7 cellular contexts compared by ENCODE assay signal in the genomic region with DNA sequence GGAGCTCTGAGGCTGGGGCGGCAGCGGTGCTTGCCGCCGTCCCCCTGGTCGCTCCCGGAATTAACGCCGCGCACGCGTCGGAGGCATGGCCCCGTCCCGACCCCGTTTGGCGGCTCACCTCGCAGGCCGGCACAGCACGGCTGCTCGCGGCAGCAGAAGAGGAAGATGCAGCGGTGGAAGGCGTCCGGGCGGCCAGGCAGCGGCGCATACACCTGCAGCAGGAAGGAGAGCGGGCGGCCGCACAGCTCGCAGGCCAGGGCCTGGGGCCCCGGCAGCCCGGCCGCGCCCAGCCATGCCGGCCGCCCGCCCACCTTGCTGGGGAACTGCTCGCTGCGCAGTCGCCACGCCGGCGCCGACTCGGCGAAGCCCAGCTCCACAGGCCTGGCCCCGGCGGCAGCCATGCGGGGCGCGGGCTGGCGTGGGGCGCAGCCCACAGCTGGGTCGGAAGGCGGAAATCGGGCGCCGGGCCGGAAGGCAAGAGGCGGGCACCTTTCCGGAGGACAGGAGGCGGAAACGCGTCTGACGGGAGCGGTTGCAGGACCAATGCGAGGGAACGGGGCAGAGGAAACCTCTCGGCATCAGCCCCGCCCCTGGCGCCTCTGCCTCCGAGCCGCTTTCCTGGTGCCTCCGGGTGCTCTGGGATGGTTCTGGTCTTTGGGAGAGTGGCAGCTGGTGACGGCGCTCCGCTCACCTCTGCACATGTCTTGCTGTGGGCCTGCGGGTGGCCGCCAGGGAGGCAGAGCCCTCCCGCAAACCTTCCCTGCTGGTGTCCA.
DNase-seq lines count a peak whose midpoint lies in the region; ATAC-seq and TF ChIP-seq lines count a peak whose summit lies in the region.

A gene with protein sequence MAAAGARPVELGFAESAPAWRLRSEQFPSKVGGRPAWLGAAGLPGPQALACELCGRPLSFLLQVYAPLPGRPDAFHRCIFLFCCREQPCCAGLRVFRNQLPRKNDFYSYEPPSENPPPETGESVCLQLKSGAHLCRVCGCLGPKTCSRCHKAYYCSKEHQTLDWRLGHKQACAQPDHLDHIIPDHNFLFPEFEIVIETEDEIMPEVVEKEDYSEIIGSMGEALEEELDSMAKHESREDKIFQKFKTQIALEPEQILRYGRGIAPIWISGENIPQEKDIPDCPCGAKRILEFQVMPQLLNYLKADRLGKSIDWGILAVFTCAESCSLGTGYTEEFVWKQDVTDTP (minus strand): TSS at position 457 of the 773 bp plus-strand sequence. CDS start 56 bp downstream, at position 401.

- peak; percentile 73 for DNase-seq in NCI-H2029 treated with DMSO at 0.1 percent for 48 hours (lab: John Stamatoyannopoulos, UW)
- DNase-seq in T-helper 9 cell = peak; percentile 86
- DNase-seq in astrocyte of the hippocampus (ENCODE audit: low read depth, low spot score) = peak; percentile 96
- peak; percentile 78 to 86 for DNase-seq in hippocampal formation (lab: John Stamatoyannopoulos, UW)
- peak; percentile 72 for DNase-seq in retinal pigment epithelial cell (ENCODE audit: low read depth)

- H3K4me3 ChIP-seq in retinal pigment epithelial cell (ENCODE audit: low read length) = peak within 1 kb of the TSS; percentile 96

- TF ChIP-seq CTCF in retinal pigment epithelial cell (conservative IDR thresholded peaks at IDR 0.05; ENCODE audit: low read depth, low read length) = no peak

- ATAC-seq in GM18508 (IDR thresholded peaks at IDR 0.05; ENCODE audit: insufficient read depth, unreplicated experiment) (peak; percentile 95), HG03025 (IDR thresholded peaks at IDR 0.05; ENCODE audit: low FRiP score, unreplicated experiment) (peak; percentile 96)

Comparison
In these comparisons a context has a peak if more than half of its experiments do, and no peak if none do; other contexts are left out.
1. Peak in every context shown above with its lines: DNase-seq, ATAC-seq and H3K4me3 ChIP-seq.